In genomic region chrX:34147345-34147744, GRCh38 we compare ENCODE assay signal across 23 cellular contexts. TPM values are rescaled to one million over a fixed set of nuclear protein-coding genes. Genes with fewer than 3 reads are reported as not detected.
DNase-seq lines count a peak whose midpoint lies in the region; TF ChIP-seq lines count a peak whose summit lies in the region.
"Had no signal": no experiment of that assay in that cellular context is flagged by ENCODE, and none has a peak within 500 bp of the region (broad histone marks: within the 10 kb centered on the region; RNA-seq: fewer than 3 reads in every experiment).

No MANE protein-coding gene starts in this region.

- H3K4me1 Mint-ChIP-seq in chondrocyte (ENCODE audit: low read depth) = no peaks in the 10 kb centered on the region
- H3K4me1 Mint-ChIP-seq in osteocyte (ENCODE audit: unreplicated experiment) = no peaks in the 10 kb centered on the region
- H3K4me1 Mint-ChIP-seq: CD14-positive monocyte; CD8-positive, alpha-beta memory T cell had no signal

- TF ChIP-seq CTCF in chondrocyte (IDR thresholded peaks at IDR 0.05) (no peak), osteocyte (IDR thresholded peaks at IDR 0.05) (no peak)

- H3K9me3 Mint-ChIP-seq in chondrocyte (ENCODE audit: low read depth) (peaks cover 4% of the 10 kb centered on the region), osteocyte (ENCODE audit: unreplicated experiment) (peaks cover 11% of the 10 kb centered on the region)

- no peaks in the 10 kb centered on the region for H3K36me3 Mint-ChIP-seq in chondrocyte (ENCODE audit: low read depth)
- H3K36me3 Mint-ChIP-seq in osteocyte (ENCODE audit: unreplicated experiment) = no peaks in the 10 kb centered on the region
- H3K36me3 Mint-ChIP-seq: CD14-positive monocyte; CD8-positive, alpha-beta memory T cell had no signal

- no peak overlapping the region for H3K4me3 Mint-ChIP-seq in chondrocyte (ENCODE audit: unreplicated experiment)
- no peak overlapping the region for H3K4me3 Mint-ChIP-seq in osteocyte (ENCODE audit: unreplicated experiment)
- H3K4me3 Mint-ChIP-seq: CD14-positive monocyte; CD4-positive, alpha-beta T cell; CD8-positive, alpha-beta memory T cell; HFFc6 had no signal

- H3K27me3 Mint-ChIP-seq in chondrocyte (ENCODE audit: low read depth) (no peaks in the 10 kb centered on the region), osteocyte (ENCODE audit: unreplicated experiment) (no peaks in the 10 kb centered on the region)
- H3K27me3 Mint-ChIP-seq: CD4-positive, alpha-beta T cell; CD8-positive, alpha-beta memory T cell had no signal

- H3K27ac Mint-ChIP-seq in chondrocyte (ENCODE audit: unreplicated experiment) = no peak overlapping the region
- no peak overlapping the region for H3K27ac Mint-ChIP-seq in osteocyte (ENCODE audit: unreplicated experiment)
- H3K27ac Mint-ChIP-seq: CD14-positive monocyte; CD4-positive, alpha-beta T cell; CD8-positive, alpha-beta memory T cell; HFFc6 had no signal

- DNase-seq in NCI-H146 (lab: John Stamatoyannopoulos, UW) (peak; percentile 68), NCI-H146 treated with DMSO at 0.1 percent for 48 hours (lab: John Stamatoyannopoulos, UW; ENCODE audit: unreplicated experiment) (no peak), chondrocyte (ENCODE audit: low spot score) (peak; percentile 89), osteocyte (ENCODE audit: extremely low spot score, unreplicated experiment) (peak; percentile 81), H7 (no peak), NCI-H226 (no peak)
- DNase-seq: 8988T; ACHN; AML-193; BE2C; CD4-positive, alpha-beta T cell; CD8-positive, alpha-beta memory T cell; DMS 273 treated with DMSO at 0.1 percent for 48 hours; DND-41; GDM1; GM23248; HFFc6 had no signal

- no peaks in the 10 kb centered on the region for H3K36me3 ChIP-seq in H7 (replicated peaks; ENCODE audit: control insufficient read depth, insufficient read depth, low read length)
- H3K36me3 ChIP-seq: BE2C; BLaER1 treated with 17β-estradiol and CSF1 and Interleukin-3, amounts not matched to agents 10 nM and 100 nM; HAP-1 had no signal

- no peaks in the 10 kb centered on the region for H3K27me3 ChIP-seq in H7 (ENCODE audit: control insufficient read depth, insufficient read depth, low read length)
- H3K27me3 ChIP-seq: BE2C had no signal

- H3K4me3 ChIP-seq in H7 (ENCODE audit: insufficient read depth, low read depth, low read length) = no peak overlapping the region
- H3K4me3 ChIP-seq: A549; BLaER1 treated with 17β-estradiol and CSF1 and Interleukin-3, amounts not matched to agents 10 nM and 100 nM; GM12878; GM23248; HAP-1 had no signal

RNA-seq across cellular contexts. Expression of gene FAM47A, which starts 15.2 kb away (rescaled TPM):
- not detected in 3 replicates for total RNA-seq in chondrocyte
- not detected in 2 replicates for total RNA-seq in osteocyte
- not detected in 2 replicates for total RNA-seq in H7 (2014; rRNA removed; shearing (Covaris generic))
- total RNA-seq: CD4-positive, alpha-beta T cell; CD8-positive, alpha-beta memory T cell; GM12878; GM23248; H1; HFFc6 had no signal

Comparison
In these comparisons a context has a peak if more than half of its experiments do, and no peak if none do; other contexts are left out.
1. DNase-seq: peak in NCI-H146 (single experiment), chondrocyte (single experiment) and osteocyte (single experiment); none in NCI-H146 treated with DMSO at 0.1 percent for 48 hours (single experiment), H7 (single experiment) and NCI-H226 (single experiment).